21 cellular contexts compared by ENCODE assay signal in the genomic region with DNA sequence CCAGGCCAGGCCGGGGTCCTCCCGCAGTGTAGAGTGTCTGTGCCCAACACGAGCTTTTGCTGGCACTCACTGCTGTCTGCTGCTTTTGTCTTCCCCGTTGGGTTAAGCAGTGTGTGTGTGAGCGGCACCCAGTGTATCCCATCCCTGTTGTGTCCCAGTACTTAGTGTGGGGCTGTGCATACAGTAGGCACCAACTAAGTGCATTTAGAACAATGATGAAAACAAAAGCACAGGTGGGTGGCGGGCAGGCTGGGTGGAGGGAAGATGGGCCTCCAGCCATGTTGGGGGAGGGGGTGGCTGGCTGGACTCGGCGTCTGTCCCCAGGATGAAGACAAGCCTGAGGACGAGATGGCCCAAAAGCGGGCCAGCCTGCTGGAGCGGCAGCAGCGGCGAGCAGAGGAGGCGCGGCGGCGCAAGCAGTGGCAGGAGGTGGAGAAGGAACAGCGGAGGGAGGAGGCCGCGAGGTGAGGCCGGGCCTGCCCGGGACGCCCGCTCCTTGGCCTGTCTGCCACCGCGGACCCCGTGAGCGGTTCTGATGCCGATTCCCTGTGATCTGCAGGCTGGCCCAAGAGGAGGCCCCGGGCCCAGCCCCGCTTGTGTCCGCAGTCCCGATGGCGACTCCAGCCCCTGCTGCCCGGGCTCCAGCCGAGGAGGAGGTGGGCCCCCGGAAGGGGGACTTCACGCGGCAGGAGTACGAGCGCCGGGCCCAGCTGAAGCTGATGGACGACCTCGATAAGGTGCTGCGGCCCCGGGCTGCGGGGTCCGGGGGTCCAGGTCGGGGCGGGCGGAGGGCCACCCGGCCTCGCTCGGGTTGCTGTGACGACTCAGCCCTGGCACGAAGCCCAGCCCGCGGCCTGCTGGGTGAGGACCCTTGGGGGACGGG. TPM values are rescaled to one million over a fixed set of nuclear protein-coding genes. Genes with fewer than 3 reads are reported as not detected.
DNase-seq lines count a peak whose midpoint lies in the region; ATAC-seq, FAIRE-seq and TF ChIP-seq lines count a peak whose summit lies in the region.
"Had no signal": no experiment of that assay in that cellular context is flagged by ENCODE, and none has a peak within 500 bp of the region (broad histone marks: within the 10 kb centered on the region; RNA-seq: fewer than 3 reads in every experiment).

No MANE protein-coding gene starts in this region.

- intact Hi-C loops in HepG2 (cut with micrococcal nuclease; ENCODE audit: unreplicated experiment) (no loop called here), right lobe of liver (cut with DNase I) (no loop called here), kidney (cut with DNase I) (no loop called here)
- intact Hi-C loops in activated CD4-positive, alpha-beta T cell treated with anti-CD3 and anti-CD28 coated beads, Interleukin-2, amount 10 ng/mL, durations not matched to agents 24 days and 14 days (cut with micrococcal nuclease), result no loop called here

- H3K27ac Mint-ChIP-seq in activated CD4-positive, alpha-beta T cell treated with anti-CD3 and anti-CD28 coated beads, Interleukin-2, amount 10 ng/mL, durations not matched to agents 24 days and 14 days, result no peak overlapping the region
- H3K27ac Mint-ChIP-seq: CD4-positive, alpha-beta T cell had no signal

- TF ChIP-seq POLR2A in HepG2 (IDR thresholded peaks at IDR 0.05; ENCODE audit: insufficient read depth in 1 of 2, low read depth in 2 of 2, low read length in 2 of 2), result no peak
- TF ChIP-seq POLR2A in right lobe of liver (IDR thresholded peaks at IDR 0.05), result no peak

- no peak for TF ChIP-seq EP300 in HepG2 (IDR thresholded peaks at IDR 0.05; ENCODE audit: low read depth in 2 of 2, low read length in 2 of 2)
- no peak for TF ChIP-seq EP300 in HepG2 (CRISPR knock-in tag; IDR thresholded peaks at IDR 0.05; ENCODE audit: borderline replicate concordance)
- TF ChIP-seq EP300 in Ishikawa (IDR thresholded peaks at IDR 0.05; ENCODE audit: borderline replicate concordance), result no peak

- H3K4me1 Mint-ChIP-seq in activated CD4-positive, alpha-beta T cell treated with anti-CD3 and anti-CD28 coated beads, Interleukin-2, amount 10 ng/mL, durations not matched to agents 24 days and 14 days, result no peaks in the 10 kb centered on the region
- H3K4me1 Mint-ChIP-seq: H9 had no signal

- H3K9ac ChIP-seq in HepG2 (ENCODE audit: insufficient read depth, low read depth, low read length), result no peak overlapping the region
- no peak overlapping the region for H3K9ac ChIP-seq in kidney (ENCODE audit: low read length in 2 of 2)

- no peak for FAIRE-seq in HepG2 (lab: Jason Lieb, UNC)
- FAIRE-seq in kidney (lab: Jason Lieb, UNC), result no peak
- FAIRE-seq: A204.1, D721Med, H1 had no signal

- H3K4me1 ChIP-seq in HepG2 (ENCODE audit: insufficient read depth, low read length), result no peaks in the 10 kb centered on the region; the same call in 1 of the 2 replicates
- H3K4me1 ChIP-seq in right lobe of liver, result peaks cover 0 to 26% (median 12%) of the 10 kb centered on the region in 4 donors
- peaks cover 12 to 25% of the 10 kb centered on the region in 2 donors for H3K4me1 ChIP-seq in kidney (ENCODE audit: control insufficient read depth in 1 of 2, insufficient read depth in 1 of 2, low read depth in 1 of 2, low read length in 2 of 2)
- H3K4me1 ChIP-seq: Caco-2 had no signal

- TF ChIP-seq RAD21 in HepG2 (CRISPR knock-in tag; IDR thresholded peaks at IDR 0.05), result no peak
- TF ChIP-seq RAD21 in Ishikawa (IDR thresholded peaks at IDR 0.05; ENCODE audit: low read depth), result no peak

- no peaks in the 10 kb centered on the region for H3K79me2 ChIP-seq in HepG2 (ENCODE audit: insufficient read depth, low read length)

- 97% methylated on average over 43 of the region's 59 CpGs for WGBS in HepG2 (ENCODE audit: low lambda C conversion rate)
- 93% methylated on average over 3 of the region's 59 CpGs for WGBS in right lobe of liver (ENCODE audit: insufficient coverage, low coverage, low lambda C conversion rate, missing lambda C conversion rate)

- no peak overlapping the region for H3K4me3 Mint-ChIP-seq in activated CD4-positive, alpha-beta T cell treated with anti-CD3 and anti-CD28 coated beads, Interleukin-2, amount 10 ng/mL, durations not matched to agents 24 days and 14 days
- H3K4me3 Mint-ChIP-seq: CD4-positive, alpha-beta T cell; H9 had no signal

- H3K4me3 ChIP-seq in HepG2 (replicated peaks in 1 of 3; ENCODE audit: insufficient read depth in 1 of 3, low read depth in 2 of 3, low read length in 3 of 3) (no peak overlapping the region), right lobe of liver (no peak overlapping the region), kidney (ENCODE audit: low read length in 2 of 2) (no peak overlapping the region)

- H3K36me3 ChIP-seq in HepG2 (replicated peaks in 1 of 2; ENCODE audit: control insufficient read depth in 1 of 2, insufficient read depth in 2 of 2, low read length in 2 of 2), result peaks cover 32 to 44% of the 10 kb centered on the region in 2 experiments; a peak in 4 of 5 replicates
- H3K36me3 ChIP-seq in right lobe of liver, result peaks cover 0 to 35% (median 11%) of the 10 kb centered on the region in 4 donors
- H3K36me3 ChIP-seq in kidney (ENCODE audit: control insufficient read depth in 1 of 2, insufficient read depth in 2 of 2, low read length in 2 of 2), result peaks cover under 1 to 7% of the 10 kb centered on the region in 2 donors

- BruUV-seq in HepG2 (replicated peaks; lab: Mats Ljungman, UMichigan), result no TSS peak

- no peaks in the 10 kb centered on the region for H4K20me1 ChIP-seq in HepG2 (ENCODE audit: insufficient read depth, low read length)

- no peaks in the 10 kb centered on the region for H3K9me3 Mint-ChIP-seq in activated CD4-positive, alpha-beta T cell treated with anti-CD3 and anti-CD28 coated beads, Interleukin-2, amount 10 ng/mL, durations not matched to agents 24 days and 14 days
- H3K9me3 Mint-ChIP-seq: CD4-positive, alpha-beta T cell; H9 had no signal

- H3K27ac ChIP-seq in HepG2 (ENCODE audit: extremely low read length, insufficient read depth, low read length) (no peak overlapping the region), right lobe of liver (no peak overlapping the region), kidney (ENCODE audit: low read depth in 2 of 2, low read length in 2 of 2) (no peak overlapping the region)
- H3K27ac ChIP-seq: C4-2B had no signal

- TF ChIP-seq CTCF in HepG2 (CRISPR knock-in tag; IDR thresholded peaks at IDR 0.05), result no peak
- TF ChIP-seq CTCF in right lobe of liver (IDR thresholded peaks at IDR 0.05), result no peak
- TF ChIP-seq CTCF in kidney (IDR thresholded peaks at IDR 0.05; ENCODE audit: borderline replicate concordance, extremely low read depth, insufficient read depth), result no peak

- CTCF ChIA-PET in HepG2 (lab: Yijun Ruan, JAX; ENCODE audit: low intra/inter-chr PET ratio, low total read pairs), result no interaction called here

- DNase-seq in HepG2 (ENCODE audit: low spot score), result no peak
- no peak for DNase-seq in right lobe of liver
- DNase-seq in kidney, result peak; percentile 77
- DNase-seq in NCI-H1694 treated with DMSO at 0.1 percent for 48 hours (lab: John Stamatoyannopoulos, UW), result no peak
- no peak for DNase-seq in dedifferentiated amniotic fluid mesenchymal stem cell (ENCODE audit: extremely low spot score)
- no peak for DNase-seq in activated CD4-positive, alpha-beta T cell treated with anti-CD3 and anti-CD28 coated beads, Interleukin-2, amount 10 ng/mL, durations not matched to agents 24 days and 14 days
- DNase-seq: ACHN; Caco-2; CD4-positive, alpha-beta T cell; DMS153; DMS79; GF-D8; H9; KBM-7 had no signal

- H3K27me3 ChIP-seq in HepG2 (ENCODE audit: control insufficient read depth in 1 of 2, insufficient read depth in 2 of 2, low read length in 2 of 2) (no peaks in the 10 kb centered on the region; a peak in 1 of 5 replicates), right lobe of liver (no peaks in the 10 kb centered on the region)

- no peak overlapping the region for H2AFZ ChIP-seq in HepG2 (ENCODE audit: low read length)

- ATAC-seq in HepG2, result no peak
- no peak for ATAC-seq in right lobe of liver

- H3K9me3 ChIP-seq in HepG2 (ENCODE audit: low read length) (no peaks in the 10 kb centered on the region), right lobe of liver (no peaks in the 10 kb centered on the region), kidney (ENCODE audit: control insufficient read depth in 1 of 2, low read length in 2 of 2) (no peaks in the 10 kb centered on the region)
- H3K9me3 ChIP-seq: Caco-2 had no signal

- H3K4me2 ChIP-seq in HepG2 (ENCODE audit: low read depth, low read length), result no peak overlapping the region

- POLR2A ChIA-PET in HepG2 (lab: Yijun Ruan, JAX), result no interaction called here

- in situ Hi-C loops in HepG2 (cut with HindIII; ENCODE audit: extremely low pct_ligation_motif_present, low pct_unique_long_range_greater_than_20kb), result no loop called here

- no peaks in the 10 kb centered on the region for H3K27me3 Mint-ChIP-seq in activated CD4-positive, alpha-beta T cell treated with anti-CD3 and anti-CD28 coated beads, Interleukin-2, amount 10 ng/mL, durations not matched to agents 24 days and 14 days
- H3K27me3 Mint-ChIP-seq: CD4-positive, alpha-beta T cell had no signal

- peaks cover 6% of the 10 kb centered on the region for H3K36me3 Mint-ChIP-seq in activated CD4-positive, alpha-beta T cell treated with anti-CD3 and anti-CD28 coated beads, Interleukin-2, amount 10 ng/mL, durations not matched to agents 24 days and 14 days (ENCODE audit: low read depth)

RNA-seq across cellular contexts. Expression of a gene that starts 14.2 kb away (rescaled TPM):
- 6.2 and 8.6 TPM in 2 replicates for total RNA-seq in HepG2 (2016; rRNA removed; fragmentation: Illumina TruSeq; extraction: Trizol)
- total RNA-seq in HepG2 (2016; cell fraction: cytosol; rRNA removed; fragmentation: Illumina TruSeq; extraction: Trizol; ENCODE audit: low read depth), result 1.9 and 2.7 TPM in 2 replicates
- total RNA-seq in HepG2 (2016; cell fraction: insoluble cytoplasmic fraction; rRNA removed; fragmentation: Illumina TruSeq; extraction: Trizol), result 6.6 and 7.3 TPM in 2 replicates
- total RNA-seq in HepG2 (2016; cell fraction: membrane; rRNA removed; fragmentation: Illumina TruSeq; extraction: Trizol), result 3.2 and 4.4 TPM in 2 replicates
- 11.7 and 15.3 TPM in 2 replicates for total RNA-seq in HepG2 (2016; cell fraction: nucleus; rRNA removed; fragmentation: Illumina TruSeq; extraction: Trizol)
- 23.9 and 28.4 TPM in 2 replicates for polyA plus RNA-seq in HepG2 (2011; rRNA removed)
- polyA plus RNA-seq in HepG2 (2011; cell fraction: cytosol; rRNA removed), result 14.1 and 24.2 TPM in 2 replicates
- polyA plus RNA-seq in HepG2 (2011; cell fraction: nucleus; rRNA removed), result 95.9 and 136 TPM in 2 replicates
- polyA plus RNA-seq in HepG2 (2012), result 19.0 and 22.6 TPM in 2 replicates
- polyA plus RNA-seq in HepG2 (2016; cell fraction: cytosol; fragmentation: Illumina TruSeq; extraction: Trizol; ENCODE audit: low read depth), result 3.4 and 3.5 TPM in 2 replicates
- 11.7 and 15.6 TPM in 2 replicates for polyA plus RNA-seq in HepG2 (2016; cell fraction: insoluble cytoplasmic fraction; fragmentation: Illumina TruSeq; extraction: Trizol; ENCODE audit: low read depth)
- 4.0 and 5.4 TPM in 2 replicates for polyA plus RNA-seq in HepG2 (2016; cell fraction: membrane; fragmentation: Illumina TruSeq; extraction: Trizol; ENCODE audit: low read depth)
- polyA plus RNA-seq in HepG2 (2016; cell fraction: nucleus; fragmentation: Illumina TruSeq; extraction: Trizol; ENCODE audit: insufficient read depth, low read depth), result 38.3 and 40.6 TPM in 2 replicates
- polyA minus RNA-seq in HepG2 (2011; rRNA and poly(A)+ RNA removed; ENCODE audit: low replicate concordance), result 70.9 and 81.0 TPM in 2 replicates
- polyA minus RNA-seq in HepG2 (2011; cell fraction: cytosol; rRNA and poly(A)+ RNA removed), result 29.0 and 31.0 TPM in 2 replicates
- polyA minus RNA-seq in HepG2 (2011; cell fraction: nucleus; rRNA and poly(A)+ RNA removed), result 19.8 and 20.6 TPM in 2 replicates
- total RNA-seq in right lobe of liver, result 10 to 100 TPM; 12.8 to 21.3 (median 17.8) TPM
- total RNA-seq in kidney, result 44.4 TPM
- 34.2 TPM for polyA plus RNA-seq in kidney (ENCODE audit: insufficient read depth, low read depth, low replicate concordance)
- total RNA-seq in activated CD4-positive, alpha-beta T cell treated with anti-CD3 and anti-CD28 coated beads, Interleukin-2, amount 10 ng/mL, durations not matched to agents 24 days and 14 days, result 51.0 and 51.6 TPM in 2 replicates

RNA-seq across cellular contexts. Expression of a gene that starts 14.5 kb away (rescaled TPM):
- total RNA-seq in HepG2 (2016; rRNA removed; fragmentation: Illumina TruSeq; extraction: Trizol) (59.9 and 66.5 TPM in 2 replicates), right lobe of liver (10 to 100 TPM in 4 of 6 experiments, 1 to 10 TPM in 2; 6.8 to 83.9 (median 56.5) TPM), kidney (112 TPM)
- total RNA-seq in HepG2 (2016; cell fraction: cytosol; rRNA removed; fragmentation: Illumina TruSeq; extraction: Trizol; ENCODE audit: low read depth), result 15.6 and 17.1 TPM in 2 replicates
- 64.7 and 78.4 TPM in 2 replicates for total RNA-seq in HepG2 (2016; cell fraction: insoluble cytoplasmic fraction; rRNA removed; fragmentation: Illumina TruSeq; extraction: Trizol)
- total RNA-seq in HepG2 (2016; cell fraction: membrane; rRNA removed; fragmentation: Illumina TruSeq; extraction: Trizol), result 22.2 and 23.9 TPM in 2 replicates
- 34.1 and 46.5 TPM in 2 replicates for total RNA-seq in HepG2 (2016; cell fraction: nucleus; rRNA removed; fragmentation: Illumina TruSeq; extraction: Trizol)
- polyA plus RNA-seq in HepG2 (2011; rRNA removed) (20.0 and 22.3 TPM in 2 replicates), kidney (ENCODE audit: insufficient read depth, low read depth, low replicate concordance) (181 TPM)
- 13.6 and 14.9 TPM in 2 replicates for polyA plus RNA-seq in HepG2 (2011; cell fraction: cytosol; rRNA removed)
- polyA plus RNA-seq in HepG2 (2011; cell fraction: nucleus; rRNA removed), result 14.3 and 19.0 TPM in 2 replicates
- polyA plus RNA-seq in HepG2 (2012), result 25.5 and 50.4 TPM in 2 replicates
- polyA plus RNA-seq in HepG2 (2016; cell fraction: cytosol; fragmentation: Illumina TruSeq; extraction: Trizol; ENCODE audit: low read depth), result 17.9 and 18.0 TPM in 2 replicates
- polyA plus RNA-seq in HepG2 (2016; cell fraction: insoluble cytoplasmic fraction; fragmentation: Illumina TruSeq; extraction: Trizol; ENCODE audit: low read depth), result 36.9 and 42.2 TPM in 2 replicates
- polyA plus RNA-seq in HepG2 (2016; cell fraction: membrane; fragmentation: Illumina TruSeq; extraction: Trizol; ENCODE audit: low read depth), result 18.3 and 20.0 TPM in 2 replicates
- polyA plus RNA-seq in HepG2 (2016; cell fraction: nucleus; fragmentation: Illumina TruSeq; extraction: Trizol; ENCODE audit: insufficient read depth, low read depth), result 64.3 and 70.9 TPM in 2 replicates
- polyA minus RNA-seq in HepG2 (2011; rRNA and poly(A)+ RNA removed; ENCODE audit: low replicate concordance), result 1.4 and 7.8 TPM in 2 replicates
- 6.4 and 10.4 TPM in 2 replicates for polyA minus RNA-seq in HepG2 (2011; cell fraction: cytosol; rRNA and poly(A)+ RNA removed)
- polyA minus RNA-seq in HepG2 (2011; cell fraction: nucleus; rRNA and poly(A)+ RNA removed), result 7.2 and 8.7 TPM in 2 replicates
- total RNA-seq in activated CD4-positive, alpha-beta T cell treated with anti-CD3 and anti-CD28 coated beads, Interleukin-2, amount 10 ng/mL, durations not matched to agents 24 days and 14 days, result 99.2 and 110 TPM in 2 replicates

RNA-seq across cellular contexts. Expression of a gene that starts 18.4 kb away (rescaled TPM):
- total RNA-seq in HepG2 (2016; rRNA removed; fragmentation: Illumina TruSeq; extraction: Trizol), result 0.80 TPM in 1 of 2 replicates, not detected in the other
- not detected in 2 replicates for total RNA-seq in HepG2 (2016; cell fraction: cytosol; rRNA removed; fragmentation: Illumina TruSeq; extraction: Trizol; ENCODE audit: low read depth)
- 0.35 TPM in 1 of 2 replicates, not detected in the other for total RNA-seq in HepG2 (2016; cell fraction: insoluble cytoplasmic fraction; rRNA removed; fragmentation: Illumina TruSeq; extraction: Trizol)
- not detected in 2 replicates for total RNA-seq in HepG2 (2016; cell fraction: membrane; rRNA removed; fragmentation: Illumina TruSeq; extraction: Trizol)
- total RNA-seq in HepG2 (2016; cell fraction: nucleus; rRNA removed; fragmentation: Illumina TruSeq; extraction: Trizol), result not detected in 2 replicates
- 0.62 and 0.82 TPM in 2 replicates for polyA plus RNA-seq in HepG2 (2011; rRNA removed)
- 0.15 and 0.28 TPM in 2 replicates for polyA plus RNA-seq in HepG2 (2011; cell fraction: cytosol; rRNA removed)
- 3.9 and 7.6 TPM in 2 replicates for polyA plus RNA-seq in HepG2 (2011; cell fraction: nucleus; rRNA removed)
- polyA plus RNA-seq in HepG2 (2012), result 1.8 TPM in 1 of 2 replicates, not detected in the other
- not detected in 2 replicates for polyA plus RNA-seq in HepG2 (2016; cell fraction: cytosol; fragmentation: Illumina TruSeq; extraction: Trizol; ENCODE audit: low read depth)
- polyA plus RNA-seq in HepG2 (2016; cell fraction: insoluble cytoplasmic fraction; fragmentation: Illumina TruSeq; extraction: Trizol; ENCODE audit: low read depth), result not detected in 2 replicates
- polyA plus RNA-seq in HepG2 (2016; cell fraction: membrane; fragmentation: Illumina TruSeq; extraction: Trizol; ENCODE audit: low read depth), result not detected in 2 replicates
- 1.4 and 1.7 TPM in 2 replicates for polyA plus RNA-seq in HepG2 (2016; cell fraction: nucleus; fragmentation: Illumina TruSeq; extraction: Trizol; ENCODE audit: insufficient read depth, low read depth)
- polyA minus RNA-seq in HepG2 (2011; rRNA and poly(A)+ RNA removed; ENCODE audit: low replicate concordance), result 0.20 TPM in 1 of 2 replicates, not detected in the other
- polyA minus RNA-seq in HepG2 (2011; cell fraction: cytosol; rRNA and poly(A)+ RNA removed), result not detected in 2 replicates
- not detected in 2 replicates for polyA minus RNA-seq in HepG2 (2011; cell fraction: nucleus; rRNA and poly(A)+ RNA removed)
- 1 to 10 TPM in 1 of 6 experiments, under 1 TPM in 2, not detected in 3; 0.90 to 1.5 (median 0.95) TPM for total RNA-seq in right lobe of liver
- 6.1 TPM for total RNA-seq in kidney
- 8.9 TPM for polyA plus RNA-seq in kidney (ENCODE audit: insufficient read depth, low read depth, low replicate concordance)
- 1.3 and 1.5 TPM in 2 replicates for total RNA-seq in activated CD4-positive, alpha-beta T cell treated with anti-CD3 and anti-CD28 coated beads, Interleukin-2, amount 10 ng/mL, durations not matched to agents 24 days and 14 days
- total RNA-seq: Daoy, H1, H9 had no signal
- polyA plus RNA-seq: BJ, H1 had no signal

RNA-seq across cellular contexts. Expression of a gene that starts 19.4 kb away (rescaled TPM):
- total RNA-seq in HepG2 (2016; rRNA removed; fragmentation: Illumina TruSeq; extraction: Trizol) (9.1 and 11.8 TPM in 2 replicates), right lobe of liver (10 to 100 TPM; 21.8 to 31.9 (median 23.4) TPM), kidney (18.5 TPM)
- total RNA-seq in HepG2 (2016; cell fraction: cytosol; rRNA removed; fragmentation: Illumina TruSeq; extraction: Trizol; ENCODE audit: low read depth), result 2.1 and 2.5 TPM in 2 replicates
- 6.3 and 11.9 TPM in 2 replicates for total RNA-seq in HepG2 (2016; cell fraction: insoluble cytoplasmic fraction; rRNA removed; fragmentation: Illumina TruSeq; extraction: Trizol)
- total RNA-seq in HepG2 (2016; cell fraction: membrane; rRNA removed; fragmentation: Illumina TruSeq; extraction: Trizol), result 6.0 and 6.1 TPM in 2 replicates
- total RNA-seq in HepG2 (2016; cell fraction: nucleus; rRNA removed; fragmentation: Illumina TruSeq; extraction: Trizol), result 12.6 and 13.4 TPM in 2 replicates
- polyA plus RNA-seq in HepG2 (2011; rRNA removed) (10.8 and 16.8 TPM in 2 replicates), kidney (ENCODE audit: insufficient read depth, low read depth, low replicate concordance) (19.3 TPM)
- 5.6 and 8.1 TPM in 2 replicates for polyA plus RNA-seq in HepG2 (2011; cell fraction: cytosol; rRNA removed)
- 94.1 and 111 TPM in 2 replicates for polyA plus RNA-seq in HepG2 (2011; cell fraction: nucleus; rRNA removed)
- polyA plus RNA-seq in HepG2 (2012), result 24.4 and 27.0 TPM in 2 replicates
- 2.3 and 2.5 TPM in 2 replicates for polyA plus RNA-seq in HepG2 (2016; cell fraction: cytosol; fragmentation: Illumina TruSeq; extraction: Trizol; ENCODE audit: low read depth)
- polyA plus RNA-seq in HepG2 (2016; cell fraction: insoluble cytoplasmic fraction; fragmentation: Illumina TruSeq; extraction: Trizol; ENCODE audit: low read depth), result 17.0 and 22.2 TPM in 2 replicates
- polyA plus RNA-seq in HepG2 (2016; cell fraction: membrane; fragmentation: Illumina TruSeq; extraction: Trizol; ENCODE audit: low read depth), result 4.4 and 5.3 TPM in 2 replicates
- 67.8 and 74.7 TPM in 2 replicates for polyA plus RNA-seq in HepG2 (2016; cell fraction: nucleus; fragmentation: Illumina TruSeq; extraction: Trizol; ENCODE audit: insufficient read depth, low read depth)
- polyA minus RNA-seq in HepG2 (2011; rRNA and poly(A)+ RNA removed; ENCODE audit: low replicate concordance), result 1.6 and 20.5 TPM in 2 replicates
- 9.5 and 9.8 TPM in 2 replicates for polyA minus RNA-seq in HepG2 (2011; cell fraction: cytosol; rRNA and poly(A)+ RNA removed)
- 12.9 and 13.7 TPM in 2 replicates for polyA minus RNA-seq in HepG2 (2011; cell fraction: nucleus; rRNA and poly(A)+ RNA removed)
- total RNA-seq in activated CD4-positive, alpha-beta T cell treated with anti-CD3 and anti-CD28 coated beads, Interleukin-2, amount 10 ng/mL, durations not matched to agents 24 days and 14 days, result 0.09 and 0.69 TPM in 2 replicates
- polyA plus RNA-seq: BJ had no signal

RNA-seq across cellular contexts. Expression of a gene that starts 21.8 kb away (rescaled TPM):
- total RNA-seq in HepG2 (2016; rRNA removed; fragmentation: Illumina TruSeq; extraction: Trizol) (17.8 and 22.8 TPM in 2 replicates), right lobe of liver (10 to 100 TPM; 27.5 to 45.7 (median 39.1) TPM), kidney (136 TPM)
- total RNA-seq in HepG2 (2016; cell fraction: cytosol; rRNA removed; fragmentation: Illumina TruSeq; extraction: Trizol; ENCODE audit: low read depth), result 12.7 and 13.5 TPM in 2 replicates
- total RNA-seq in HepG2 (2016; cell fraction: insoluble cytoplasmic fraction; rRNA removed; fragmentation: Illumina TruSeq; extraction: Trizol), result 15.9 and 23.8 TPM in 2 replicates
- total RNA-seq in HepG2 (2016; cell fraction: membrane; rRNA removed; fragmentation: Illumina TruSeq; extraction: Trizol), result 11.9 and 13.6 TPM in 2 replicates
- total RNA-seq in HepG2 (2016; cell fraction: nucleus; rRNA removed; fragmentation: Illumina TruSeq; extraction: Trizol), result 18.1 and 19.5 TPM in 2 replicates
- polyA plus RNA-seq in HepG2 (2011; rRNA removed) (40.1 and 48.7 TPM in 2 replicates), kidney (ENCODE audit: insufficient read depth, low read depth, low replicate concordance) (74.8 TPM)
- polyA plus RNA-seq in HepG2 (2011; cell fraction: cytosol; rRNA removed), result 28.8 and 41.8 TPM in 2 replicates
- polyA plus RNA-seq in HepG2 (2011; cell fraction: nucleus; rRNA removed), result 344 and 378 TPM in 2 replicates
- polyA plus RNA-seq in HepG2 (2012), result 61.3 and 71.5 TPM in 2 replicates
- polyA plus RNA-seq in HepG2 (2016; cell fraction: cytosol; fragmentation: Illumina TruSeq; extraction: Trizol; ENCODE audit: low read depth), result 9.5 and 12.3 TPM in 2 replicates
- polyA plus RNA-seq in HepG2 (2016; cell fraction: insoluble cytoplasmic fraction; fragmentation: Illumina TruSeq; extraction: Trizol; ENCODE audit: low read depth), result 22.4 and 26.4 TPM in 2 replicates
- polyA plus RNA-seq in HepG2 (2016; cell fraction: membrane; fragmentation: Illumina TruSeq; extraction: Trizol; ENCODE audit: low read depth), result 9.5 and 10.0 TPM in 2 replicates
- 69.3 and 73.8 TPM in 2 replicates for polyA plus RNA-seq in HepG2 (2016; cell fraction: nucleus; fragmentation: Illumina TruSeq; extraction: Trizol; ENCODE audit: insufficient read depth, low read depth)
- polyA minus RNA-seq in HepG2 (2011; rRNA and poly(A)+ RNA removed; ENCODE audit: low replicate concordance), result 121 and 178 TPM in 2 replicates
- polyA minus RNA-seq in HepG2 (2011; cell fraction: cytosol; rRNA and poly(A)+ RNA removed), result 22.7 and 26.7 TPM in 2 replicates
- 70.0 and 76.8 TPM in 2 replicates for polyA minus RNA-seq in HepG2 (2011; cell fraction: nucleus; rRNA and poly(A)+ RNA removed)
- total RNA-seq in activated CD4-positive, alpha-beta T cell treated with anti-CD3 and anti-CD28 coated beads, Interleukin-2, amount 10 ng/mL, durations not matched to agents 24 days and 14 days, result 83.4 and 84.3 TPM in 2 replicates
